In the genomic region with DNA sequence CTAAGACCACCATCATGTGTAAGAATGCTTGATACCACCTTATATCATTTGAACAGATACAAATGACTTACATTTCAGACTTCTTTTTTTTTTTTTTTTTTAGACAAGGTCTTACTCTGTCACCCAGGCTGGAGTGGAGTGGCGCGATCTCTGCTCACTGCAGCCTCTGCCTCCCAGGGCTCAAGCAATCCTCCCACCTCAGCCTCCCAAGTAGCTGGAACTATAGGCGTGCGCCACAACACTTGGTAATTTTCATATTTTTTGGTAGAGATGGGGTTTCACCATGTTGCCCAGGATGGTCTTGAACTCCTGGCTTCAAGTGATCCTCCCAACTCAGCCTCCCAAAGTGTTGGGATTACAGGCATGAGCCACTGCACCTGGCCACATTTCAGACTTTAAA, we compare ENCODE assay signal across 1 cellular context.
TF ChIP-seq lines count a peak whose summit lies in the region.

No MANE protein-coding gene starts in this region.

TF ChIP-seq in HepG2, 621 proteins besides CTCF, POLR2A, EP300 and RAD21:
- TF ChIP-seq, protein P1, sequence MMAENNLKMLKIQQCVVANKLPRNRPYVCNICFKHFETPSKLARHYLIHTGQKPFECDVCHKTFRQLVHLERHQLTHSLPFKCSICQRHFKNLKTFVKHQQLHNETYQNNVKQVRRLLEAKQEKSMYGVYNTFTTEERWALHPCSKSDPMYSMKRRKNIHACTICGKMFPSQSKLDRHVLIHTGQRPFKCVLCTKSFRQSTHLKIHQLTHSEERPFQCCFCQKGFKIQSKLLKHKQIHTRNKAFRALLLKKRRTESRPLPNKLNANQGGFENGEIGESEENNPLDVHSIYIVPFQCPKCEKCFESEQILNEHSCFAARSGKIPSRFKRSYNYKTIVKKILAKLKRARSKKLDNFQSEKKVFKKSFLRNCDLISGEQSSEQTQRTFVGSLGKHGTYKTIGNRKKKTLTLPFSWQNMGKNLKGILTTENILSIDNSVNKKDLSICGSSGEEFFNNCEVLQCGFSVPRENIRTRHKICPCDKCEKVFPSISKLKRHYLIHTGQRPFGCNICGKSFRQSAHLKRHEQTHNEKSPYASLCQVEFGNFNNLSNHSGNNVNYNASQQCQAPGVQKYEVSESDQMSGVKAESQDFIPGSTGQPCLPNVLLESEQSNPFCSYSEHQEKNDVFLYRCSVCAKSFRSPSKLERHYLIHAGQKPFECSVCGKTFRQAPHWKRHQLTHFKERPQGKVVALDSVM (CRISPR knock-in tag; IDR thresholded peaks at IDR 0.05), result peak; percentile 73
TF ChIP-seq in HepG2: peak in this region for 1; not testable (repeated sequence) for 620.
